17 cellular contexts compared by ENCODE assay signal in genomic region chr4:52870225-52870624, GRCh38. TPM values are rescaled to one million over a fixed set of nuclear protein-coding genes. Genes with fewer than 3 reads are reported as not detected.
A peak's percentile ranks its signal among the peaks of the same experiment; 100 is the strongest.
DNase-seq lines count a peak whose midpoint lies in the region; TF ChIP-seq lines count a peak whose summit lies in the region.
"Had no signal": no experiment of that assay in that cellular context is flagged by ENCODE, and none has a peak within 500 bp of the region (broad histone marks: within the 10 kb centered on the region; RNA-seq: fewer than 3 reads in every experiment).

No MANE protein-coding gene starts in this region.

- DNase-seq in DMS79 (lab: John Stamatoyannopoulos, UW) (peak; percentile 60), NCI-H2029 treated with DMSO at 0.1 percent for 48 hours (lab: John Stamatoyannopoulos, UW) (peak; percentile 76), cerebellum (ENCODE audit: low spot score) (peak; percentile 69), NCI-H2227 (lab: John Stamatoyannopoulos, UW; ENCODE audit: unreplicated experiment) (no peak), activated gamma-delta T cell treated with Interleukin-2 at 50 U/mL for 16 hours (no peak), GOT3 (lab: John Stamatoyannopoulos, UW) (no peak)
- DNase-seq in NK-92 treated with Interleukin-12 subunit alpha and Interleukin-12 subunit beta, amount 100 ng/mL, for 24 hours (lab: John Stamatoyannopoulos, UW) = no peak
- DNase-seq: CD8-positive, alpha-beta memory T cell; KG1; NCI-H1048; NCI-H345; pancreas; sigmoid colon; stimulated activated CD4-positive, alpha-beta T cell treated with anti-CD3 and anti-CD28 coated beads, Interleukin-1b, Interleukin-23, amount 100 ng/mL, for 48 hours; stimulated activated naive CD8-positive, alpha-beta T cell treated with anti-CD3 and anti-CD28 coated beads, Interleukin-15, amount 100 ng/mL, for 72 hours had no signal

- H3K4me1 Mint-ChIP-seq in nephron = peaks cover 91% of the 10 kb centered on the region
- H3K4me1 Mint-ChIP-seq: CD8-positive, alpha-beta memory T cell; stimulated activated naive CD8-positive, alpha-beta T cell treated with anti-CD3 and anti-CD28 coated beads, Interleukin-15, amount 100 ng/mL, for 72 hours had no signal

- peaks cover 31% of the 10 kb centered on the region for H3K36me3 Mint-ChIP-seq in nephron (ENCODE audit: low read depth)

- peak overlapping the region; percentile 87 to 91 (median 89) for H3K27ac Mint-ChIP-seq in nephron
- H3K27ac Mint-ChIP-seq: CD8-positive, alpha-beta memory T cell; stimulated activated naive CD8-positive, alpha-beta T cell treated with anti-CD3 and anti-CD28 coated beads, Interleukin-15, amount 100 ng/mL, for 72 hours had no signal

- H3K4me3 Mint-ChIP-seq in nephron = peak overlapping the region in 1 of 3 experiments; percentile 50
- H3K4me3 Mint-ChIP-seq: CD8-positive, alpha-beta memory T cell; stimulated activated naive CD8-positive, alpha-beta T cell treated with anti-CD3 and anti-CD28 coated beads, Interleukin-15, amount 100 ng/mL, for 72 hours had no signal

- peaks cover 4% of the 10 kb centered on the region for H3K27me3 Mint-ChIP-seq in nephron (ENCODE audit: low read depth)
- H3K27me3 Mint-ChIP-seq: CD8-positive, alpha-beta memory T cell; stimulated activated naive CD8-positive, alpha-beta T cell treated with anti-CD3 and anti-CD28 coated beads, Interleukin-15, amount 100 ng/mL, for 72 hours had no signal

- H3K9me3 Mint-ChIP-seq in nephron = no peaks in the 10 kb centered on the region
- H3K9me3 Mint-ChIP-seq: CD8-positive, alpha-beta memory T cell; stimulated activated naive CD8-positive, alpha-beta T cell treated with anti-CD3 and anti-CD28 coated beads, Interleukin-15, amount 100 ng/mL, for 72 hours had no signal

- TF ChIP-seq CTCF in nephron (IDR thresholded peaks at IDR 0.05; ENCODE audit: unreplicated experiment in 3 of 3) = no peak

RNA-seq across cellular contexts. Expression of gene RASL11B, which starts 8.1 kb away (rescaled TPM):
- total RNA-seq in cerebellum = 6.0 TPM
- total RNA-seq: glomerular endothelial cell had no signal

Comparison
In these comparisons a context has a peak if more than half of its experiments do, and no peak if none do; other contexts are left out.
1. DNase-seq: peak in DMS79 (single experiment), NCI-H2029 treated with DMSO at 0.1 percent for 48 hours (single experiment) and cerebellum (single experiment); none in NCI-H2227 (single experiment), activated gamma-delta T cell treated with Interleukin-2 at 50 U/mL for 16 hours (single experiment), GOT3 (single experiment) and NK-92 treated with Interleukin-12 subunit alpha and Interleukin-12 subunit beta, amount 100 ng/mL, for 24 hours (single experiment).